ENCODE assay signal across 8 cellular contexts in genomic region chr10:119211625-119212441, GRCh38. TPM values are rescaled to one million over a fixed set of nuclear protein-coding genes. Genes with fewer than 3 reads are reported as not detected.
DNase-seq lines count a peak whose midpoint lies in the region; ATAC-seq and TF ChIP-seq lines count a peak whose summit lies in the region.

No MANE protein-coding gene starts in this region.

- H3K4me1 Mint-ChIP-seq in osteocyte (ENCODE audit: unreplicated experiment): peaks cover 47% of the 10 kb centered on the region

- ATAC-seq in GM21367 (IDR thresholded peaks at IDR 0.05; ENCODE audit: unreplicated experiment): no peak

- H3K9me3 ChIP-seq in duodenal mucosa (ENCODE audit: control insufficient read depth in 1 of 2, low read length in 2 of 2): no peaks in the 10 kb centered on the region

- H3K27ac ChIP-seq in duodenal mucosa (ENCODE audit: low read depth, low read length): peak overlapping the region; percentile 53

- H3K27ac Mint-ChIP-seq in osteocyte (ENCODE audit: unreplicated experiment): peak overlapping the region; percentile 90

- H3K9ac ChIP-seq in duodenal mucosa (ENCODE audit: low read depth in 1 of 2, low read length in 2 of 2): peak overlapping the region; percentile 38

- H3K27me3 Mint-ChIP-seq in osteocyte (ENCODE audit: unreplicated experiment): no peaks in the 10 kb centered on the region

- H3K4me1 ChIP-seq in duodenal mucosa (ENCODE audit: control insufficient read depth in 1 of 2, insufficient read depth in 2 of 2, low read length in 2 of 2): peaks cover 30 to 37% of the 10 kb centered on the region in 2 donors

- no peak for TF ChIP-seq POLR2A in lower leg skin (IDR thresholded peaks at IDR 0.05)

- H3K9me3 Mint-ChIP-seq in osteocyte (ENCODE audit: unreplicated experiment): no peaks in the 10 kb centered on the region

- H3K27me3 ChIP-seq in duodenal mucosa (ENCODE audit: control insufficient read depth in 1 of 2, insufficient read depth in 2 of 2, low read length in 2 of 2): no peaks in the 10 kb centered on the region

- TF ChIP-seq CTCF in osteocyte (IDR thresholded peaks at IDR 0.05) (no peak), lower leg skin (IDR thresholded peaks at IDR 0.05) (no peak)

- peak overlapping the region; percentile 58 for H3K4me3 Mint-ChIP-seq in osteocyte (ENCODE audit: unreplicated experiment)

- H3K36me3 Mint-ChIP-seq in osteocyte (ENCODE audit: unreplicated experiment): peaks cover 9% of the 10 kb centered on the region

- 38 to 50% methylated on average over 12 of the region's 12 CpGs for WGBS in lower leg skin, 2 donors

- DNase-seq in Daoy (ENCODE audit: low read depth) (peak; percentile 14), NCI-H82 treated with DMSO at 0.1 percent for 48 hours (lab: John Stamatoyannopoulos, UW; ENCODE audit: unreplicated experiment) (peak; percentile 17), osteocyte (ENCODE audit: extremely low spot score, unreplicated experiment) (no peak), lower leg skin (ENCODE audit: low spot score in 2 of 2) (no peak), DMS79 treated with DMSO at 0.1 percent for 48 hours (lab: John Stamatoyannopoulos, UW) (no peak)
- no peak for DNase-seq in NK-92 treated with Interleukin-12 subunit alpha and Interleukin-12 subunit beta, amount 100 ng/mL, for 24 hours (lab: John Stamatoyannopoulos, UW)

- H3K36me3 ChIP-seq in duodenal mucosa (ENCODE audit: control insufficient read depth in 1 of 2, insufficient read depth in 2 of 2, low read length in 2 of 2): peaks cover 3 to 4% of the 10 kb centered on the region in 2 donors

- H3K4me3 ChIP-seq in duodenal mucosa (ENCODE audit: low read depth in 1 of 2, low read length in 2 of 2) (peak overlapping the region; percentile 21 to 37), lower leg skin (ENCODE audit: low read depth, poor library complexity, severe bottlenecking) (no peak overlapping the region)

- intact Hi-C loops in lower leg skin (cut with DNase I; ENCODE audit: low total_unique reads): no loop called here

RNA-seq across cellular contexts. Expression of gene GRK5, which starts 4.5 kb away (rescaled TPM):
- 6.1 and 9.8 TPM in 2 replicates for total RNA-seq in Daoy (2014; rRNA removed; shearing (Covaris generic))
- total RNA-seq in osteocyte (43.2 and 45.9 TPM in 2 replicates), lower leg skin (10 to 100 TPM in 2 of 4 donors, 1 to 10 TPM in 2; 5.4 to 13.0 (median 10.6) TPM)

RNA-seq across cellular contexts. Expression of gene PRDX3, which starts 33.2 kb away (rescaled TPM):
- total RNA-seq in Daoy (2014; rRNA removed; shearing (Covaris generic)): 171 and 179 TPM in 2 replicates
- total RNA-seq in osteocyte: 76.7 and 76.9 TPM in 2 replicates
- total RNA-seq in lower leg skin: 10 to 100 TPM; 35.7 to 70.7 (median 57.3) TPM

RNA-seq across cellular contexts. Expression of gene SFXN4, which starts 46.3 kb away (rescaled TPM):
- total RNA-seq in Daoy (2014; rRNA removed; shearing (Covaris generic)): 14.1 and 27.9 TPM in 2 replicates
- 10.9 and 12.2 TPM in 2 replicates for total RNA-seq in osteocyte
- total RNA-seq in lower leg skin: 10 to 100 TPM in 3 of 4 donors, 1 to 10 TPM in 1; 9.1 to 22.7 (median 16.0) TPM

Comparison
In these comparisons a context has a peak if more than half of its experiments do, and no peak if none do; other contexts are left out.
1. DNase-seq: peak in Daoy (single experiment) and NCI-H82 treated with DMSO at 0.1 percent for 48 hours (single experiment); none in osteocyte (single experiment), NK-92 treated with Interleukin-12 subunit alpha and Interleukin-12 subunit beta, amount 100 ng/mL, for 24 hours (single experiment), lower leg skin (0 of 2) and DMS79 treated with DMSO at 0.1 percent for 48 hours (single experiment).